In the genomic region with DNA sequence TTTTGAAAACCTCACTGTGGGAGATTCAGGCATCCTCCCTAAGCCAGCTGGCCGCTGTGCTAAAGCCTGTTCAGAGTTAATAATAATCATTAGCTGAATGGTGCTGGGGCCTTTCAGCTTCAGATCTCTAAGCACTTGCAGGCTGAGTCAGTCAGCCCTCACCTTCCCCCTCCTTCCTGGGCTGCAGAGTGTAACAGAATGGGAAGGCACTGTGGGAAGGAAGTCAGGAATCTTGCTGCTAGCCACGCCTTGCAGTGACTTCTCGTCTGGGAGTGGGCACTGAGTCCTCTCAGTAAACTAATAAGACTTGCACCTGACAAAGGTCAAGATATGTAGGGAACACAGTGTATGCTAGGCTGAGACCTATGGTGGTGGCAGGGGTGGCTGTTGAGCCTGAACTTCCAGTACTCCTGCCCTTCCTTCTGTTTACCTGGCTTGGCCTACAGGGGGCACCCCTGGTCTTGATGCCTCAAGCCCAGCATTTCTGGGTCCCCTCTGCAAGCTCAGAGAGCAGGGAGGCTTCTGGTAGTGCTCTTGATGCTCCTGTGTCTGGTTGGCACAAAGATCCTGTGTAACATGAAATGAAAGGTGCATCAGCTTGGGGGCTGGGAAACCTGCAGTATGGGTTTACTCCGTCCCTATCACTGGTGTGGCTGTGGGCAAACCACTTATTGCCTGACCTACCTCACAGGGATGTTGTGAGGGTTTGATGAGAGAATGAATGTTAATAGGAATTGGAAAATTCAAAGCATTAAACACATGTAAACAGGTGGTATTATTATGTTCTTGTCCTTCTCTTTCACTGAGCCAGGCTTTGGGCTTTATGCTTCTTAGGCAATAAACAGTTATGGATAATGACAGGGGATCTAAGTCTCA, we compare ENCODE assay signal across 6 cellular contexts. TPM values are rescaled to one million over a fixed set of nuclear protein-coding genes. Genes with fewer than 3 reads are reported as not detected.
DNase-seq lines count a peak whose midpoint lies in the region; ATAC-seq and TF ChIP-seq lines count a peak whose summit lies in the region.

No MANE protein-coding gene starts in this region.

- H3K4me3 Mint-ChIP-seq in activated CD8-positive, alpha-beta T cell treated with anti-CD3 and anti-CD28 coated beads for 36 hours: no peak overlapping the region

- DNase-seq in AG09319 (ENCODE audit: extremely low read depth, low read depth): no peak
- peak; percentile 36 for DNase-seq in HuH-7.5 (ENCODE audit: low spot score)
- DNase-seq in activated CD8-positive, alpha-beta T cell treated with anti-CD3 and anti-CD28 coated beads for 36 hours: peak; percentile 77
- DNase-seq in hepatic stellate cell (ENCODE audit: low spot score): peak; percentile 49
- peak in 1 of 2 donors; percentile 75 for DNase-seq in upper lobe of left lung

- no peak for TF ChIP-seq POLR2A in upper lobe of left lung (IDR thresholded peaks at IDR 0.05)

- TF ChIP-seq CTCF in AG09319 (IDR thresholded peaks at IDR 0.05; ENCODE audit: low read depth, low read length) (peak; percentile 48), upper lobe of left lung (IDR thresholded peaks at IDR 0.05) (peak in 4 of 6 experiments; percentile 24 to 53 (median 39))
- peak; percentile 64 for TF ChIP-seq CTCF in activated CD8-positive, alpha-beta T cell treated with anti-CD3 and anti-CD28 coated beads for 36 hours (IDR thresholded peaks at IDR 0.05)

- peaks cover 19 to 51% (median 23%) of the 10 kb centered on the region in 4 donors for H3K4me1 ChIP-seq in upper lobe of left lung

- no peak for TF ChIP-seq EP300 in upper lobe of left lung (IDR thresholded peaks at IDR 0.05)

- no peaks in the 10 kb centered on the region for H3K27me3 Mint-ChIP-seq in activated CD8-positive, alpha-beta T cell treated with anti-CD3 and anti-CD28 coated beads for 36 hours

- 58 to 61% methylated on average over 3 to 4 of the region's 4 CpGs for WGBS in upper lobe of left lung, 2 donors

- H3K27me3 ChIP-seq in upper lobe of left lung: no peaks in the 10 kb centered on the region

- H3K36me3 ChIP-seq in upper lobe of left lung: peaks cover 0 to 32% (median 20%) of the 10 kb centered on the region in 4 donors

- peaks cover 86% of the 10 kb centered on the region for H3K4me1 Mint-ChIP-seq in activated CD8-positive, alpha-beta T cell treated with anti-CD3 and anti-CD28 coated beads for 36 hours (ENCODE audit: low read depth)

- no peaks in the 10 kb centered on the region for H3K9me3 ChIP-seq in upper lobe of left lung

- POLR2A ChIA-PET in activated CD8-positive, alpha-beta T cell treated with anti-CD3 and anti-CD28 coated beads for 36 hours (lab: Charles Lee): interaction anchor here (0.9 to 6.9 kb wide), 5 partner anchors 10 to 74 kb away, joined by 4 to 48 read pairs (median 5); a partner anchor contains a TSS

- CTCF ChIA-PET in activated CD8-positive, alpha-beta T cell treated with anti-CD3 and anti-CD28 coated beads for 36 hours (lab: Charles Lee): interaction anchor here (0.7 to 40.7 kb wide), 13 partner anchors 7 to 101 kb away, joined by 3 to 1390 read pairs (median 12); a partner anchor contains a TSS

- H3K27ac Mint-ChIP-seq in activated CD8-positive, alpha-beta T cell treated with anti-CD3 and anti-CD28 coated beads for 36 hours: peak overlapping the region; percentile 79

- intact Hi-C loops in activated CD8-positive, alpha-beta T cell treated with anti-CD3 and anti-CD28 coated beads for 36 hours (cut with micrococcal nuclease): no loop called here

- peak overlapping the region in 2 of 4 donors; percentile 21 to 49 for H3K27ac ChIP-seq in upper lobe of left lung

- H3K9me3 Mint-ChIP-seq in activated CD8-positive, alpha-beta T cell treated with anti-CD3 and anti-CD28 coated beads for 36 hours: no peaks in the 10 kb centered on the region

- peaks cover 7% of the 10 kb centered on the region for H3K36me3 Mint-ChIP-seq in activated CD8-positive, alpha-beta T cell treated with anti-CD3 and anti-CD28 coated beads for 36 hours (ENCODE audit: low read depth)

- ATAC-seq in activated CD8-positive, alpha-beta T cell treated with anti-CD3 and anti-CD28 coated beads for 36 hours: peak; percentile 37
- peak; percentile 38 to 72 for ATAC-seq in upper lobe of left lung (ENCODE audit: low FRiP score in 2 of 2)
- ATAC-seq in GM21447 (IDR thresholded peaks at IDR 0.05; ENCODE audit: unreplicated experiment): no peak

- H3K4me3 ChIP-seq in upper lobe of left lung: no peak overlapping the region

RNA-seq across cellular contexts. Expression of a gene that starts 6.0 kb away (rescaled TPM):
- total RNA-seq in activated CD8-positive, alpha-beta T cell treated with anti-CD3 and anti-CD28 coated beads for 36 hours: 1 to 10 TPM; 7.0 to 9.5 TPM
- total RNA-seq in upper lobe of left lung: 10 to 100 TPM in 3 of 6 donors, 1 to 10 TPM in 3; 4.2 to 16.4 (median 9.9) TPM

RNA-seq across cellular contexts. Expression of a gene that starts 9.6 kb away (rescaled TPM):
- 1 to 10 TPM; 1.3 to 1.7 TPM for total RNA-seq in activated CD8-positive, alpha-beta T cell treated with anti-CD3 and anti-CD28 coated beads for 36 hours
- 10 to 100 TPM in 2 of 6 donors, 1 to 10 TPM in 4; 1.0 to 11.8 (median 8.3) TPM for total RNA-seq in upper lobe of left lung

RNA-seq across cellular contexts. Expression of a gene that starts 16.2 kb away (rescaled TPM):
- 10 to 100 TPM; 11.2 to 13.7 TPM for total RNA-seq in activated CD8-positive, alpha-beta T cell treated with anti-CD3 and anti-CD28 coated beads for 36 hours
- 10 to 100 TPM in 1 of 6 donors, 1 to 10 TPM in 5; 2.3 to 19.9 (median 5.3) TPM for total RNA-seq in upper lobe of left lung

RNA-seq across cellular contexts. Expression of a gene that starts 33.6 kb away (rescaled TPM):
- not detected for total RNA-seq in activated CD8-positive, alpha-beta T cell treated with anti-CD3 and anti-CD28 coated beads for 36 hours
- 1 to 10 TPM in 4 of 6 donors, under 1 TPM in 2; 0.30 to 3.1 (median 1.1) TPM for total RNA-seq in upper lobe of left lung

RNA-seq across cellular contexts. Expression of a gene that starts 39.8 kb away (rescaled TPM):
- under 1 TPM in 1 of 2 experiments, not detected in 1; 0.22 TPM for total RNA-seq in activated CD8-positive, alpha-beta T cell treated with anti-CD3 and anti-CD28 coated beads for 36 hours
- not detected for total RNA-seq in upper lobe of left lung
